16 cellular contexts compared by ENCODE assay signal in genomic region chr18:1648715-1649114, GRCh38.
"Had no signal": no experiment of that assay in that cellular context is flagged by ENCODE, and none has a peak within 500 bp of the region (broad histone marks: within the 10 kb centered on the region; RNA-seq: fewer than 3 reads in every experiment).

No MANE protein-coding gene starts in this region.

- ATAC-seq: activated CD4-positive, CD25-positive, alpha-beta regulatory T cell treated with anti-CD3 and anti-CD28 coated beads, Interleukin-2, amount 50 U/mL, for 24 hours; activated CD8-positive, alpha-beta memory T cell treated with anti-CD3 and anti-CD28 coated beads, Interleukin-2, amount 10 ng/mL, durations not matched to agents 7 days and 5 days; activated naive CD4-positive, alpha-beta T cell treated with anti-CD3 and anti-CD28 coated beads, Interleukin-2, amount 50 U/mL, for 72 hours; effector memory CD8-positive, alpha-beta T cell; gastrocnemius medialis; T-helper 17 cell had no signal

- DNase-seq: activated CD4-positive, alpha-beta T cell treated with anti-CD3 and anti-CD28 coated beads, Interleukin-2, amount 50 U/mL, for 4 hours; activated CD8-positive, alpha-beta memory T cell treated with anti-CD3 and anti-CD28 coated beads, Interleukin-2, amount 10 ng/mL, durations not matched to agents 7 days and 5 days; activated effector memory CD4-positive, alpha-beta T cell treated with Interleukin-2 at 50 U/mL for 16 hours; activated T-cell treated with anti-CD3 and anti-CD28 coated beads, Interleukin-2, amount 50 U/mL, for 24 hours; amygdala; brain microvascular endothelial cell; cerebellar nuclear complex; effector memory CD8-positive, alpha-beta T cell; gastrocnemius medialis; heart right ventricle; islet precursor cell; stimulated activated naive CD4-positive, alpha-beta T cell; T-helper 17 cell; trophoblast cell had no signal
